9 cellular contexts compared by ENCODE assay signal in genomic region chr5:56070795-56071539, GRCh38.
DNase-seq lines count a peak whose midpoint lies in the region; TF ChIP-seq lines count a peak whose summit lies in the region.
"Had no signal": no experiment of that assay in that cellular context is flagged by ENCODE, and none has a peak within 500 bp of the region (broad histone marks: within the 10 kb centered on the region; RNA-seq: fewer than 3 reads in every experiment).

No MANE protein-coding gene starts in this region.

- no peak for DNase-seq in activated naive CD4-positive, alpha-beta T cell treated with Interleukin-2 at 50 U/mL for 16 hours
- peak; percentile 13 for DNase-seq in adipocyte (ENCODE audit: low read depth)
- DNase-seq in medulla oblongata (ENCODE audit: extremely low spot score): peak; percentile 45
- no peak for DNase-seq in vagina (ENCODE audit: extremely low spot score in 2 of 2)
- no peak for DNase-seq in COLO668 (lab: John Stamatoyannopoulos, UW; ENCODE audit: unreplicated experiment)
- DNase-seq in ureter (ENCODE audit: low spot score): no peak
- no peak for DNase-seq in stimulated activated naive CD4-positive, alpha-beta T cell treated with Interleukin-2 at 50 U/mL for 16 hours (lab: John Stamatoyannopoulos, UW)
- DNase-seq: NCI-H510A had no signal

- no peaks in the 10 kb centered on the region for H3K36me3 Mint-ChIP-seq in activated naive CD4-positive, alpha-beta T cell treated with anti-CD3 and anti-CD28 coated beads, Interleukin-2, amount 50 U/mL, for 24 hours

- peak overlapping the region; percentile 16 for H3K9ac ChIP-seq in adipocyte (ENCODE audit: low read length)

- no peaks in the 10 kb centered on the region for H3K36me3 ChIP-seq in adipocyte (ENCODE audit: control insufficient read depth, insufficient read depth, low read length, severe bottlenecking)
- H3K36me3 ChIP-seq in vagina: no peaks in the 10 kb centered on the region

- no peaks in the 10 kb centered on the region for H3K27me3 Mint-ChIP-seq in activated naive CD4-positive, alpha-beta T cell treated with anti-CD3 and anti-CD28 coated beads, Interleukin-2, amount 50 U/mL, for 24 hours

- H3K27ac Mint-ChIP-seq in activated naive CD4-positive, alpha-beta T cell treated with anti-CD3 and anti-CD28 coated beads, Interleukin-2, amount 50 U/mL, for 24 hours: peak overlapping the region; percentile 93

- H3K4me1 ChIP-seq in adipocyte (ENCODE audit: control insufficient read depth, insufficient read depth, low read length): peaks cover 30% of the 10 kb centered on the region
- peaks cover 18% of the 10 kb centered on the region for H3K4me1 ChIP-seq in vagina

- peak overlapping the region; percentile 57 for H3K27ac ChIP-seq in vagina

- no peak for TF ChIP-seq CTCF in vagina (IDR thresholded peaks at IDR 0.05)

- intact Hi-C loops in vagina (cut with DNase I): loop anchor here (10.0 kb wide), 2 partner anchors 46 to 76 kb away; partner anchors contain the start of gene IL6ST

- H3K4me3 ChIP-seq in adipocyte (ENCODE audit: low read length) (peak overlapping the region; percentile 7), vagina (no peak overlapping the region)

- peaks cover 90% of the 10 kb centered on the region for H3K4me1 Mint-ChIP-seq in activated naive CD4-positive, alpha-beta T cell treated with anti-CD3 and anti-CD28 coated beads, Interleukin-2, amount 50 U/mL, for 24 hours

- TF ChIP-seq POLR2A in vagina (IDR thresholded peaks at IDR 0.05): no peak

- peak overlapping the region; percentile 53 for H3K4me3 Mint-ChIP-seq in activated naive CD4-positive, alpha-beta T cell treated with anti-CD3 and anti-CD28 coated beads, Interleukin-2, amount 50 U/mL, for 24 hours

- H3K9me3 ChIP-seq in adipocyte (ENCODE audit: control insufficient read depth, low read length) (no peaks in the 10 kb centered on the region), vagina (no peaks in the 10 kb centered on the region)

- H3K9me3 Mint-ChIP-seq in activated naive CD4-positive, alpha-beta T cell treated with anti-CD3 and anti-CD28 coated beads, Interleukin-2, amount 50 U/mL, for 24 hours: no peaks in the 10 kb centered on the region

- H3K27me3 ChIP-seq in adipocyte (replicated peaks; ENCODE audit: control insufficient read depth, insufficient read depth, low read length): no peaks in the 10 kb centered on the region
- no peaks in the 10 kb centered on the region for H3K27me3 ChIP-seq in vagina

Comparison
In these comparisons a context has a peak if more than half of its experiments do, and no peak if none do; other contexts are left out.
1. DNase-seq: peak in adipocyte (single experiment) and medulla oblongata (single experiment); none in activated naive CD4-positive, alpha-beta T cell treated with Interleukin-2 at 50 U/mL for 16 hours (single experiment), vagina (0 of 2), COLO668 (single experiment), ureter (single experiment) and stimulated activated naive CD4-positive, alpha-beta T cell treated with Interleukin-2 at 50 U/mL for 16 hours (single experiment).